ENCODE assay signal across 1 cellular context in the genomic region with DNA sequence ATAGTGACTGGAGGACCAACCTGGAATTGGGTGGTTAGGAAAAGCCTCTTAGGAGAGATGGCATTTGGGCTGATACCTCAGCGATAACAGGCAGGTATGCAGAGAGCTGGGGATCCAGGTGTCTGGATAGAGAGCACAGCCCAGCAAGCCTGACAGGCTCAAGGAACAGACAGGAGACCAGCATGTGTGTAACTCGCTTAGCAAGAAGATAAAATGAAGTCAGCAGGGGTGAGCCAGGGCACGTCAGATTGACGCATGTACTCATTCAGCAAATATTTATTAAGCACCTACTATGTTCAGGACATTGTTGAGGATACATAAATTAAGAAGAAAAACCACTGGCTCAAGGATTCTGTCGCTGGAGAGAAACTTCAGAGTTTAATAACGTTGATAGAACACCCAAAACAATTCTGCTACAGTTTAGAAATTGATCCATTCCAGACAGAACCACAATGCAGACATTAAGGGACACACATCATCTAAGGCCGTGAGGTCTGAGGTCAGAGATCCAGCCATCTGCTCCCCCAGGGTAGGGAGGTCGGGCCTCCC.
TF ChIP-seq lines count a peak whose summit lies in the region.

No MANE protein-coding gene starts in this region.

TF ChIP-seq in GM23338, 12 proteins besides CTCF, POLR2A, EP300 and RAD21 (continued from another document):
- TF ChIP-seq, protein P1, sequence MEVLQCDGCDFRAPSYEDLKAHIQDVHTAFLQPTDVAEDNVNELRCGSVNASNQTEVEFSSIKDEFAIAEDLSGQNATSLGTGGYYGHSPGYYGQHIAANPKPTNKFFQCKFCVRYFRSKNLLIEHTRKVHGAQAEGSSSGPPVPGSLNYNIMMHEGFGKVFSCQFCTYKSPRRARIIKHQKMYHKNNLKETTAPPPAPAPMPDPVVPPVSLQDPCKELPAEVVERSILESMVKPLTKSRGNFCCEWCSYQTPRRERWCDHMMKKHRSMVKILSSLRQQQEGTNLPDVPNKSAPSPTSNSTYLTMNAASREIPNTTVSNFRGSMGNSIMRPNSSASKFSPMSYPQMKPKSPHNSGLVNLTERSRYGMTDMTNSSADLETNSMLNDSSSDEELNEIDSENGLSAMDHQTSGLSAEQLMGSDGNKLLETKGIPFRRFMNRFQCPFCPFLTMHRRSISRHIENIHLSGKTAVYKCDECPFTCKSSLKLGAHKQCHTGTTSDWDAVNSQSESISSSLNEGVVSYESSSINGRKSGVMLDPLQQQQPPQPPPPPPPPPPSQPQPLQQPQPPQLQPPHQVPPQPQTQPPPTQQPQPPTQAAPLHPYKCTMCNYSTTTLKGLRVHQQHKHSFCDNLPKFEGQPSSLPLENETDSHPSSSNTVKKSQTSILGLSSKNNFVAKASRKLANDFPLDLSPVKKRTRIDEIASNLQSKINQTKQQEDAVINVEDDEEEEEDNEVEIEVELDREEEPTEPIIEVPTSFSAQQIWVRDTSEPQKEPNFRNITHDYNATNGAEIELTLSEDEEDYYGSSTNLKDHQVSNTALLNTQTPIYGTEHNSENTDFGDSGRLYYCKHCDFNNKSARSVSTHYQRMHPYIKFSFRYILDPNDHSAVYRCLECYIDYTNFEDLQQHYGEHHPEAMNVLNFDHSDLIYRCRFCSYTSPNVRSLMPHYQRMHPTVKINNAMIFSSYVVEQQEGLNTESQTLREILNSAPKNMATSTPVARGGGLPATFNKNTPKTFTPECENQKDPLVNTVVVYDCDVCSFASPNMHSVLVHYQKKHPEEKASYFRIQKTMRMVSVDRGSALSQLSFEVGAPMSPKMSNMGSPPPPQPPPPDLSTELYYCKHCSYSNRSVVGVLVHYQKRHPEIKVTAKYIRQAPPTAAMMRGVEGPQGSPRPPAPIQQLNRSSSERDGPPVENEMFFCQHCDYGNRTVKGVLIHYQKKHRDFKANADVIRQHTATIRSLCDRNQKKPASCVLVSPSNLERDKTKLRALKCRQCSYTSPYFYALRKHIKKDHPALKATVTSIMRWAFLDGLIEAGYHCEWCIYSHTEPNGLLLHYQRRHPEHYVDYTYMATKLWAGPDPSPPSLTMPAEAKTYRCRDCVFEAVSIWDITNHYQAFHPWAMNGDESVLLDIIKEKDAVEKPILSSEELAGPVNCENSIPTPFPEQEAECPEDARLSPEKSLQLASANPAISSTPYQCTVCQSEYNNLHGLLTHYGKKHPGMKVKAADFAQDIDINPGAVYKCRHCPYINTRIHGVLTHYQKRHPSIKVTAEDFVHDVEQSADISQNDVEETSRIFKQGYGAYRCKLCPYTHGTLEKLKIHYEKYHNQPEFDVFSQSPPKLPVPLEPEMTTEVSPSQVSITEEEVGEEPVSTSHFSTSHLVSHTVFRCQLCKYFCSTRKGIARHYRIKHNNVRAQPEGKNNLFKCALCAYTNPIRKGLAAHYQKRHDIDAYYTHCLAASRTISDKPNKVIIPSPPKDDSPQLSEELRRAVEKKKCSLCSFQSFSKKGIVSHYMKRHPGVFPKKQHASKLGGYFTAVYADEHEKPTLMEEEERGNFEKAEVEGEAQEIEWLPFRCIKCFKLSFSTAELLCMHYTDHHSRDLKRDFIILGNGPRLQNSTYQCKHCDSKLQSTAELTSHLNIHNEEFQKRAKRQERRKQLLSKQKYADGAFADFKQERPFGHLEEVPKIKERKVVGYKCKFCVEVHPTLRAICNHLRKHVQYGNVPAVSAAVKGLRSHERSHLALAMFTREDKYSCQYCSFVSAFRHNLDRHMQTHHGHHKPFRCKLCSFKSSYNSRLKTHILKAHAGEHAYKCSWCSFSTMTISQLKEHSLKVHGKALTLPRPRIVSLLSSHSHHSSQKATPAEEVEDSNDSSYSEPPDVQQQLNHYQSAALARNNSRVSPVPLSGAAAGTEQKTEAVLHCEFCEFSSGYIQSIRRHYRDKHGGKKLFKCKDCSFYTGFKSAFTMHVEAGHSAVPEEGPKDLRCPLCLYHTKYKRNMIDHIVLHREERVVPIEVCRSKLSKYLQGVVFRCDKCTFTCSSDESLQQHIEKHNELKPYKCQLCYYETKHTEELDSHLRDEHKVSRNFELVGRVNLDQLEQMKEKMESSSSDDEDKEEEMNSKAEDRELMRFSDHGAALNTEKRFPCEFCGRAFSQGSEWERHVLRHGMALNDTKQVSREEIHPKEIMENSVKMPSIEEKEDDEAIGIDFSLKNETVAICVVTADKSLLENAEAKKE (CRISPR knock-in tag; IDR thresholded peaks at IDR 0.05) = no peak
